8 cellular contexts compared by ENCODE assay signal in the genomic region with DNA sequence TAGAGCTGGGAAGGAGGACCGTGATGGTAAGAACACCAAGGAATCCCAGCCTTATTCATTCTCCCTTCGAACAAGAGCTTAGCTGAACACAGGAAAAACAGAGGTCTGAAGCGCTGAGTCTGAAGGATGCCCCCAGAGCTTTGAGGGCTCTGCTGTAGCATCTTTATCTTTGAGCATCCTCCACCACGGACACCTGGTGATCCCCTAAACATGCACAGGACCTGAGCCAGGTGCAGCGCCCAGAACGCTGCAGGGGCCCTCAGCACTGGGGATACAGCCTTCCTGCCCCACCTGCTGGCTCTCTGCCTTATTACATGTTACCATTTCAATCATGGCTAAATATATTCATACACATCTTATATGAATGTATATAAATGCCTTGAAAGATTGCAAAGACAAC. TPM values are rescaled to one million over a fixed set of nuclear protein-coding genes. Genes with fewer than 3 reads are reported as not detected.
DNase-seq lines count a peak whose midpoint lies in the region; ATAC-seq, FAIRE-seq and TF ChIP-seq lines count a peak whose summit lies in the region.

No MANE protein-coding gene starts in this region.

- H3K4me1 ChIP-seq in keratinocyte (ENCODE audit: control insufficient read depth, extremely low read depth, insufficient read depth, low read length): no peaks in the 10 kb centered on the region
- H3K4me1 ChIP-seq in stomach: peaks cover 0 to 7% (median 3%) of the 10 kb centered on the region in 4 donors

- WGBS in stomach, 5 donors: 36 to 43% (median 40%) methylated on average over 6 of the region's 6 CpGs

- peaks cover 2% of the 10 kb centered on the region for H4K20me1 ChIP-seq in keratinocyte (ENCODE audit: control insufficient read depth, extremely low read depth, insufficient read depth, low read length)

- H3K9me1 ChIP-seq in keratinocyte (ENCODE audit: control insufficient read depth, extremely low read depth, insufficient read depth, low read length): no peaks in the 10 kb centered on the region

- FAIRE-seq in HTR-8/SVneo (lab: Jason Lieb, UNC) (no peak), keratinocyte (lab: Jason Lieb, UNC) (no peak)

- peak; percentile 42 for DNase-seq in DMS53 treated with DMSO at 0.1 percent for 48 hours (lab: John Stamatoyannopoulos, UW; ENCODE audit: unreplicated experiment)
- peak; percentile 33 for DNase-seq in HTR-8/SVneo (ENCODE audit: insufficient read length, low spot score)
- DNase-seq in RWPE1 (ENCODE audit: low spot score): peak; percentile 58
- peak; percentile 61 for DNase-seq in activated naive CD4-positive, alpha-beta T cell treated with Interleukin-2 at 50 U/mL for 16 hours
- no peak for DNase-seq in keratinocyte (ENCODE audit: low read depth, low spot score)
- DNase-seq in stomach: peak; percentile 51

- no peaks in the 10 kb centered on the region for H3K79me2 ChIP-seq in keratinocyte (ENCODE audit: control insufficient read depth, insufficient read depth, low read length)

- H3K27ac ChIP-seq in RWPE1 (no peak overlapping the region), keratinocyte (ENCODE audit: control insufficient read depth, insufficient read depth, low read length) (no peak overlapping the region), stomach (no peak overlapping the region)

- H3K27me3 ChIP-seq in keratinocyte (ENCODE audit: control insufficient read depth, extremely low read depth, insufficient read depth, low read length): no peaks in the 10 kb centered on the region
- H3K27me3 ChIP-seq in stomach: peaks cover 0 to 30% (median 0%) of the 10 kb centered on the region in 3 donors

- dilution Hi-C loops in keratinocyte (cut with MboI; ENCODE audit: extremely low pct_ligation_motif_present, low sequenced_read_pairs): no loop called here

- POLR2A ChIA-PET in RWPE1 (lab: Yijun Ruan, JAX; ENCODE audit: low non-redundant PET): no interaction called here

- no peak for TF ChIP-seq EP300 in stomach (IDR thresholded peaks at IDR 0.05)

- CTCF ChIA-PET in RWPE1 (lab: Yijun Ruan, JAX): interaction anchor here (0.6 to 1.8 kb wide), 11 partner anchors 8 to 223 kb away, joined by 3 to 11 read pairs (median 4); a partner anchor contains a TSS

- H2AFZ ChIP-seq in keratinocyte (ENCODE audit: control insufficient read depth, low read length): no peak overlapping the region

- TF ChIP-seq CTCF in RWPE1 (conservative IDR thresholded peaks at IDR 0.05; ENCODE audit: low read depth): peak; percentile 71
- TF ChIP-seq CTCF in keratinocyte (optimal IDR thresholded peaks at IDR 0.05 in 1 of 3, IDR thresholded peaks at IDR 0.05 in 1 of 3, conservative IDR thresholded peaks at IDR 0.05 in 1 of 3; ENCODE audit: extremely low read depth in 1 of 3, insufficient read depth in 2 of 3, low read length in 3 of 3): peak; percentile 69 to 83 (median 73)
- peak in 5 of 7 experiments; percentile 15 to 57 (median 25) for TF ChIP-seq CTCF in stomach (IDR thresholded peaks at IDR 0.05)

- H3K4me3 ChIP-seq in keratinocyte (ENCODE audit: control insufficient read depth in 2 of 3, extremely low read depth in 1 of 3, insufficient read depth in 2 of 3, low read depth in 1 of 3, low read length in 3 of 3): no peak overlapping the region
- no peak overlapping the region for H3K4me3 ChIP-seq in stomach

- H3K4me2 ChIP-seq in keratinocyte (ENCODE audit: control insufficient read depth, extremely low read depth, insufficient read depth, low read depth, low read length): no peak overlapping the region

- H3K9me3 ChIP-seq in keratinocyte (ENCODE audit: control insufficient read depth, low read depth, low read length) (no peaks in the 10 kb centered on the region), stomach (no peaks in the 10 kb centered on the region)

- intact Hi-C loops in stomach (cut with DNase I; ENCODE audit: low total_unique reads): loop anchor here (10.0 kb wide), 1 partner anchor 144 kb away; no protein-coding TSS in a partner anchor

- TF ChIP-seq POLR2A in stomach (IDR thresholded peaks at IDR 0.05): no peak

- no peak overlapping the region for H3K9ac ChIP-seq in keratinocyte (ENCODE audit: control insufficient read depth, extremely low read depth, insufficient read depth, low read length)

- ATAC-seq in GM19395 (IDR thresholded peaks at IDR 0.05; ENCODE audit: unreplicated experiment): no peak
- ATAC-seq in GM21737 (IDR thresholded peaks at IDR 0.05; ENCODE audit: unreplicated experiment): no peak

- no peaks in the 10 kb centered on the region for H3K36me3 ChIP-seq in keratinocyte (ENCODE audit: control insufficient read depth in 2 of 2, extremely low read depth in 1 of 2, insufficient read depth in 2 of 2, low read length in 2 of 2)
- H3K36me3 ChIP-seq in stomach: no peaks in the 10 kb centered on the region

RNA-seq across cellular contexts. Expression of a gene that starts 7.7 kb away (rescaled TPM):
- polyA plus RNA-seq in keratinocyte (31.8 to 48.9 TPM (median 43.5 TPM) in 3 replicates), stomach (10 to 100 TPM; 11.2 to 24.1 (median 19.9) TPM)
- polyA plus RNA-seq in keratinocyte (2011; ENCODE audit: low read depth): 21.5 TPM
- 32.0 and 41.4 TPM in 2 replicates for polyA plus RNA-seq in keratinocyte (2011; cell fraction: cytosol; rRNA removed)
- 43.6 and 52.9 TPM in 2 replicates for polyA plus RNA-seq in keratinocyte (2011; cell fraction: nucleus; rRNA removed)
- 27.0 and 53.5 TPM in 2 replicates for polyA plus RNA-seq in keratinocyte (2012; ENCODE audit: low replicate concordance)
- 30.0 to 49.1 TPM (median 34.6 TPM) in 3 replicates for polyA minus RNA-seq in keratinocyte
- polyA minus RNA-seq in keratinocyte (2011; cell fraction: cytosol; rRNA and poly(A)+ RNA removed): 23.0 TPM
- polyA minus RNA-seq in keratinocyte (2011; cell fraction: nucleus; rRNA and poly(A)+ RNA removed): 16.1 and 17.0 TPM in 2 replicates
- total RNA-seq in stomach: 10 to 100 TPM in 3 of 5 donors, 1 to 10 TPM in 2; 9.0 to 15.6 (median 12.9) TPM

RNA-seq across cellular contexts. Expression of a gene that starts 10.2 kb away (rescaled TPM):
- polyA plus RNA-seq in keratinocyte (not detected in 3 replicates), stomach (under 1 TPM in 2 of 3 donors, not detected in 1; 0.33 to 0.37 TPM)
- polyA plus RNA-seq in keratinocyte (2011; ENCODE audit: low read depth): not detected
- polyA plus RNA-seq in keratinocyte (2011; cell fraction: cytosol; rRNA removed): not detected in 2 replicates
- 0.22 TPM in 1 of 2 replicates, not detected in the other for polyA plus RNA-seq in keratinocyte (2011; cell fraction: nucleus; rRNA removed)
- polyA plus RNA-seq in keratinocyte (2012; ENCODE audit: low replicate concordance): not detected in 2 replicates
- not detected in 3 replicates for polyA minus RNA-seq in keratinocyte
- not detected for polyA minus RNA-seq in keratinocyte (2011; cell fraction: cytosol; rRNA and poly(A)+ RNA removed)
- polyA minus RNA-seq in keratinocyte (2011; cell fraction: nucleus; rRNA and poly(A)+ RNA removed): not detected in 2 replicates
- not detected for total RNA-seq in stomach

RNA-seq across cellular contexts. Expression of a gene that starts 17.4 kb away (rescaled TPM):
- 74.7 to 93.4 TPM (median 81.3 TPM) in 3 replicates for polyA plus RNA-seq in keratinocyte
- 12.0 TPM for polyA plus RNA-seq in keratinocyte (2011; ENCODE audit: low read depth)
- 110 and 130 TPM in 2 replicates for polyA plus RNA-seq in keratinocyte (2011; cell fraction: cytosol; rRNA removed)
- polyA plus RNA-seq in keratinocyte (2011; cell fraction: nucleus; rRNA removed): 51.8 and 72.4 TPM in 2 replicates
- 92.1 and 108 TPM in 2 replicates for polyA plus RNA-seq in keratinocyte (2012; ENCODE audit: low replicate concordance)
- polyA minus RNA-seq in keratinocyte: 68.2 to 115 TPM (median 76.5 TPM) in 3 replicates
- 75.4 TPM for polyA minus RNA-seq in keratinocyte (2011; cell fraction: cytosol; rRNA and poly(A)+ RNA removed)
- 17.5 and 19.5 TPM in 2 replicates for polyA minus RNA-seq in keratinocyte (2011; cell fraction: nucleus; rRNA and poly(A)+ RNA removed)
- total RNA-seq in stomach: 10 to 100 TPM; 46.1 to 81.1 (median 52.7) TPM
- polyA plus RNA-seq in stomach: 10 to 100 TPM; 68.1 to 84.9 (median 71.7) TPM

RNA-seq across cellular contexts. Expression of a gene that starts 29.5 kb away (rescaled TPM):
- polyA plus RNA-seq in keratinocyte (not detected in 3 replicates), stomach (not detected)
- polyA plus RNA-seq in keratinocyte (2011; ENCODE audit: low read depth): not detected
- not detected in 2 replicates for polyA plus RNA-seq in keratinocyte (2011; cell fraction: cytosol; rRNA removed)
- not detected in 2 replicates for polyA plus RNA-seq in keratinocyte (2011; cell fraction: nucleus; rRNA removed)
- not detected in 2 replicates for polyA plus RNA-seq in keratinocyte (2012; ENCODE audit: low replicate concordance)
- polyA minus RNA-seq in keratinocyte: not detected in 3 replicates
- polyA minus RNA-seq in keratinocyte (2011; cell fraction: cytosol; rRNA and poly(A)+ RNA removed): not detected
- not detected in 2 replicates for polyA minus RNA-seq in keratinocyte (2011; cell fraction: nucleus; rRNA and poly(A)+ RNA removed)
- total RNA-seq in stomach: under 1 TPM in 1 of 5 donors, not detected in 4; 0.55 TPM

RNA-seq across cellular contexts. Expression of a gene that starts 32.9 kb away (rescaled TPM):
- polyA plus RNA-seq in keratinocyte (not detected in 3 replicates), stomach (under 1 TPM in 1 of 3 donors, not detected in 2; 0.05 TPM)
- polyA plus RNA-seq in keratinocyte (2011; ENCODE audit: low read depth): not detected
- 0.04 TPM in 1 of 2 replicates, not detected in the other for polyA plus RNA-seq in keratinocyte (2011; cell fraction: cytosol; rRNA removed)
- not detected in 2 replicates for polyA plus RNA-seq in keratinocyte (2011; cell fraction: nucleus; rRNA removed)
- not detected in 2 replicates for polyA plus RNA-seq in keratinocyte (2012; ENCODE audit: low replicate concordance)
- polyA minus RNA-seq in keratinocyte: not detected in 3 replicates
- polyA minus RNA-seq in keratinocyte (2011; cell fraction: cytosol; rRNA and poly(A)+ RNA removed): not detected
- not detected in 2 replicates for polyA minus RNA-seq in keratinocyte (2011; cell fraction: nucleus; rRNA and poly(A)+ RNA removed)
- 10 to 100 TPM in 1 of 5 donors, 1 to 10 TPM in 1, not detected in 3; 5.7 to 39.7 TPM for total RNA-seq in stomach
